Comparison of ENCODE assay signal across 21 cellular contexts in genomic region chr16:17938546-17938945, GRCh38.
"Had no signal": no experiment of that assay in that cellular context is flagged by ENCODE, and none has a peak within 500 bp of the region (broad histone marks: within the 10 kb centered on the region; RNA-seq: fewer than 3 reads in every experiment).

No MANE protein-coding gene starts in this region.

- H3K36me3 Mint-ChIP-seq: activated naive CD8-positive, alpha-beta T cell treated with anti-CD3 and anti-CD28 coated beads, Interleukin-2, amount 10 ng/mL, durations not matched to agents 7 days and 5 days had no signal

- H3K9me3 Mint-ChIP-seq: activated T-cell treated with anti-CD3 and anti-CD28 coated beads, Interleukin-2, amount 50 U/mL, for 4 hours; T-helper 1 cell treated with Interleukin-12 subunit alpha and Interleukin-12 subunit beta and Interleukin-4 antibody, amounts not matched to agents 30 μg/mL and 1 μg/mL, for 36 hours had no signal

- H3K27me3 ChIP-seq: adrenal gland, breast epithelium had no signal

- H3K36me3 ChIP-seq: adrenal gland, breast epithelium had no signal

- H3K4me3 ChIP-seq: adrenal gland had no signal

- H3K4me1 ChIP-seq: adrenal gland, breast epithelium had no signal

- H3K9me3 ChIP-seq: adrenal gland, breast epithelium had no signal

- DNase-seq: activated CD4-positive, alpha-beta T cell treated with anti-CD3 and anti-CD28 coated beads for 48 hours; activated CD4-positive, alpha-beta T cell treated with anti-CD3 and anti-CD28 coated beads, Interleukin-2, amount 50 U/mL, for 48 hours; activated naive CD4-positive, alpha-beta T cell treated with anti-CD3 and anti-CD28 coated beads, Interleukin-2, amount 50 U/mL, for 16 hours; activated naive CD8-positive, alpha-beta T cell treated with anti-CD3 and anti-CD28 coated beads, Interleukin-2, amount 10 ng/mL, durations not matched to agents 7 days and 5 days; activated T-cell treated with anti-CD3 and anti-CD28 coated beads, Interleukin-2, amount 50 U/mL, for 4 hours; adrenal gland; anterior cingulate cortex; caudate nucleus; KBM-7; MV-4-11; NCI-H1092 treated with DMSO at 0.1 percent for 48 hours; NCI-H1417 treated with DMSO at 0.1 percent for 48 hours; NCI-H1694; NCI-H2029; NCI-H510A treated with DMSO at 0.1 percent for 48 hours; NCI-H69; PC-3; SHP77 treated with DMSO at 0.1 percent for 48 hours had no signal

- H3K27ac ChIP-seq: adrenal gland, breast epithelium had no signal

- ATAC-seq: activated CD4-positive, CD25-positive, alpha-beta regulatory T cell treated with anti-CD3 and anti-CD28 coated beads, Interleukin-2, amount 50 U/mL, for 24 hours; activated T-cell treated with anti-CD3 and anti-CD28 coated beads, Interleukin-2, amount 50 U/mL, for 4 hours; PC-3 had no signal
